Comparison of ENCODE assay signal across 23 cellular contexts in the genomic region with DNA sequence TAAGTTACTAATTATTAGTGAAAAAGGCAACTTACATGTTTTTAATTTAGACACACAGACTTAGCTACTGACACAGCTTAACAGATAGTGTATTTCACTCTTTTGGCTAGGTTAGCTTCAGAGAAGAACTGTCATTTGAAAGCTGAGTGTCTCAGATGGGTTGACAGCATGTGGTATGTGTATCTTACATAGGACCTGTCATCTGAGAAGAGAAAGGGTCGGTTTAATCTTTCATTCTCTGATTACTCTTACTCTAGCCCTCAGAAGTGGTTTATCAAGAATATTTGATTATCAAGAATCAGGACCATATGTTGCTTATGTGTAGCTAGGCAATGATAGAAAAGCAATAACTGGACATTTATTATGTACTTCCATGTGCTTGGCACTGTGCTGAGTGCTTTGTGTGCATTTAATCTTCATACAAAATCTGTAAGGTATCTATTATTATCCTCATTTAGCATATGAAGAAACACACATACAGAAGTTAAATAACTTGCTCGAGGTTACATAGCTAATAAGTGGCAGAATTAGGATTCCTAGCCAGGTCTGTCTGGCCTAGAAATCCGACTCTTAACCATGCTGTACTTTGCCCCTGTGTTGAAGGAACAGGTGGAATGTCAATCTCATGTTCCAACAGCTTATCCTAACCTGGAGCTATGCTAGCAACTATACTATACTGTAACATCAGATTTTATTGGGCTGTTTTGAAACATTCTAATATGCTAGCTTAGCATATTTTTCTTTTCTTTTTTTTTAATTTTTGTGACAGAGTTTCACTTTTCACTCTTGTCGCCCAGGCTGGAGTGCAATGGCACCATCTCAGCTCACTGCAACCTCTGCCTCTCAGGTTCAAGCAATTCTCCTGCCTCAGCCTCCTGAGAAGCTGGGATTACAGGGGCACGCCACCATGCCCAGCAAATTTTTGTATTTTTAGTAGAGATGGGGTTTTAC. TPM values are rescaled to one million over a fixed set of nuclear protein-coding genes. Genes with fewer than 3 reads are reported as not detected.
A peak's percentile ranks its signal among the peaks of the same experiment; 100 is the strongest.
DNase-seq lines count a peak whose midpoint lies in the region; ATAC-seq and TF ChIP-seq lines count a peak whose summit lies in the region.
"Had no signal": no experiment of that assay in that cellular context is flagged by ENCODE, and none has a peak within 500 bp of the region (broad histone marks: within the 10 kb centered on the region; RNA-seq: fewer than 3 reads in every experiment).

No MANE protein-coding gene starts in this region.

- H3F3A ChIP-seq in SK-N-SH (replicated peaks; ENCODE audit: insufficient read depth): peaks cover 20% of the 10 kb centered on the region

- H3K4me1 ChIP-seq in SK-N-SH (ENCODE audit: control insufficient read depth in 1 of 2, insufficient read depth in 2 of 2, low read depth in 1 of 2, low read length in 1 of 2): peaks cover 6 to 9% of the 10 kb centered on the region in 2 experiments; a peak in 3 of 4 replicates
- H3K4me1 ChIP-seq in right lobe of liver: peaks cover 0 to 30% (median 14%) of the 10 kb centered on the region in 4 donors
- H3K4me1 ChIP-seq in transverse colon: peaks cover 11 to 39% (median 20%) of the 10 kb centered on the region in 4 donors

- H3K27me3 ChIP-seq in SK-N-SH (ENCODE audit: insufficient read depth): no peaks in the 10 kb centered on the region
- no peaks in the 10 kb centered on the region for H3K27me3 ChIP-seq in right lobe of liver
- H3K27me3 ChIP-seq in transverse colon: no peaks in the 10 kb centered on the region
- H3K27me3 ChIP-seq: heart left ventricle had no signal

- TF ChIP-seq POLR2A in right lobe of liver (IDR thresholded peaks at IDR 0.05): no peak
- no peak for TF ChIP-seq POLR2A in transverse colon (IDR thresholded peaks at IDR 0.05)

- H3K9me3 ChIP-seq in SK-N-SH (no peaks in the 10 kb centered on the region), right lobe of liver (no peaks in the 10 kb centered on the region), transverse colon (no peaks in the 10 kb centered on the region)
- H3K9me3 ChIP-seq: heart left ventricle had no signal

- POLR2A ChIA-PET in SK-N-SH (lab: Yijun Ruan, JAX): interaction anchor here (1.0 kb wide), 1 partner anchor 28 kb away, joined by 3 read pairs; no protein-coding TSS in a partner anchor

- H3K4me3 Mint-ChIP-seq in activated T-cell treated with anti-CD3 and anti-CD28 coated beads, Interleukin-2, amount 50 U/mL, for 24 hours: no peak overlapping the region
- H3K4me3 Mint-ChIP-seq: activated CD8-positive, alpha-beta T cell treated with anti-CD3 and anti-CD28 coated beads for 36 hours; activated T-cell treated with anti-CD3 and anti-CD28 coated beads, Interleukin-2, amount 50 U/mL, for 4 hours; endodermal cell; naive thymus-derived CD4-positive, alpha-beta T cell; T-cell had no signal

- intact Hi-C loops in right lobe of liver (cut with DNase I) (no loop called here), transverse colon (cut with DNase I; ENCODE audit: low total_unique reads) (no loop called here), posterior vena cava (cut with DNase I) (no loop called here)

- H3K9me3 Mint-ChIP-seq in activated T-cell treated with anti-CD3 and anti-CD28 coated beads, Interleukin-2, amount 50 U/mL, for 24 hours: no peaks in the 10 kb centered on the region
- H3K9me3 Mint-ChIP-seq: activated CD8-positive, alpha-beta T cell treated with anti-CD3 and anti-CD28 coated beads for 36 hours; activated naive CD4-positive, alpha-beta T cell treated with anti-CD3 and anti-CD28 coated beads, Interleukin-2, amount 50 U/mL, for 72 hours; activated T-cell treated with anti-CD3 and anti-CD28 coated beads, Interleukin-2, amount 50 U/mL, for 4 hours; endodermal cell; naive thymus-derived CD4-positive, alpha-beta T cell; T-cell had no signal

- no peak overlapping the region for H2AFZ ChIP-seq in SK-N-SH (ENCODE audit: low read depth)

- in situ Hi-C loops in transverse colon (cut with MboI; ENCODE audit: low pct_ligation_motif_present in 1 of 4, low pct_unique_long_range_greater_than_20kb in 1 of 4, low sequenced_read_pairs in 3 of 4): no loop called here

- H3K27ac ChIP-seq in SK-N-SH (ENCODE audit: low read depth in 2 of 2, low read length in 1 of 2): peak overlapping the region; percentile 24 to 53; a peak in 3 of 4 replicates
- H3K27ac ChIP-seq in right lobe of liver: no peak overlapping the region
- peak overlapping the region; percentile 57 to 67 (median 65) for H3K27ac ChIP-seq in transverse colon
- H3K27ac ChIP-seq: HL-60 had no signal

- no peak overlapping the region for H3K9ac ChIP-seq in SK-N-SH

- H3K4me1 Mint-ChIP-seq in activated T-cell treated with anti-CD3 and anti-CD28 coated beads, Interleukin-2, amount 50 U/mL, for 24 hours (ENCODE audit: low read depth): peaks cover 34% of the 10 kb centered on the region

- no peak for DNase-seq in activated T-cell treated with anti-CD3 and anti-CD28 coated beads, Interleukin-2, amount 50 U/mL, for 24 hours
- DNase-seq in activated T-cell treated with anti-CD3 and anti-CD28 coated beads, Interleukin-2, amount 50 U/mL, for 48 hours: no peak
- DNase-seq in SK-N-SH: peak; percentile 69
- no peak for DNase-seq in right lobe of liver
- DNase-seq in transverse colon: no peak
- DNase-seq in NK-92 treated with Interleukin-12 subunit alpha and Interleukin-12 subunit beta, amount 100 ng/mL, for 24 hours (lab: John Stamatoyannopoulos, UW): no peak
- no peak for DNase-seq in posterior vena cava (ENCODE audit: low spot score)
- DNase-seq: activated CD8-positive, alpha-beta T cell treated with anti-CD3 and anti-CD28 coated beads for 36 hours; activated T-cell treated with anti-CD3 and anti-CD28 coated beads, Interleukin-2, amount 50 U/mL, for 4 hours; DMS53; endodermal cell; heart left ventricle; KBM-7; mammary epithelial cell; naive thymus-derived CD4-positive, alpha-beta T cell; NCI-H2029 treated with DMSO at 0.1 percent for 48 hours; stimulated activated CD4-positive, alpha-beta T cell treated with anti-CD3 and anti-CD28 coated beads, Interleukin-2, amount 100 ng/mL, for 24 hours; T-cell had no signal

- no peak overlapping the region for H3K4me3 ChIP-seq in SK-N-SH (ENCODE audit: low read depth in 2 of 2, low read length in 1 of 2)
- H3K4me3 ChIP-seq in right lobe of liver: no peak overlapping the region
- no peak overlapping the region for H3K4me3 ChIP-seq in transverse colon
- H3K4me3 ChIP-seq: GM12878, heart left ventricle had no signal

- H3K79me2 ChIP-seq in SK-N-SH (ENCODE audit: insufficient read depth): peaks cover 27% of the 10 kb centered on the region

- no peak overlapping the region for H3K4me2 ChIP-seq in SK-N-SH

- no peak for TF ChIP-seq CTCF in SK-N-SH (IDR thresholded peaks at IDR 0.05)
- TF ChIP-seq CTCF in right lobe of liver (IDR thresholded peaks at IDR 0.05): no peak
- no peak for TF ChIP-seq CTCF in transverse colon (IDR thresholded peaks at IDR 0.05)

- peak; percentile 59 to 90 (median 82) for ATAC-seq in right lobe of liver
- no peak for ATAC-seq in GM19452 (IDR thresholded peaks at IDR 0.05; ENCODE audit: unreplicated experiment)
- ATAC-seq: activated CD8-positive, alpha-beta T cell treated with anti-CD3 and anti-CD28 coated beads for 36 hours; activated T-cell treated with anti-CD3 and anti-CD28 coated beads, Interleukin-2, amount 50 U/mL, for 4 hours; GM12878; HCT116; naive thymus-derived CD4-positive, alpha-beta T cell; T-cell had no signal

- H3K36me3 ChIP-seq in SK-N-SH (replicated peaks in 1 of 2; ENCODE audit: control insufficient read depth in 1 of 2, insufficient read depth in 2 of 2, low read length in 1 of 2): peaks cover 7 to 51% of the 10 kb centered on the region in 2 experiments
- peaks cover 0 to 47% (median 30%) of the 10 kb centered on the region in 4 donors for H3K36me3 ChIP-seq in right lobe of liver
- H3K36me3 ChIP-seq in transverse colon: peaks cover 0 to 26% (median 12%) of the 10 kb centered on the region in 4 donors

- H3K27ac Mint-ChIP-seq in activated T-cell treated with anti-CD3 and anti-CD28 coated beads, Interleukin-2, amount 50 U/mL, for 24 hours: peak overlapping the region; percentile 57
- H3K27ac Mint-ChIP-seq: activated CD8-positive, alpha-beta T cell treated with anti-CD3 and anti-CD28 coated beads for 36 hours; endodermal cell had no signal

- no peaks in the 10 kb centered on the region for H3K9me2 ChIP-seq in SK-N-SH

- no peaks in the 10 kb centered on the region for H4K20me1 ChIP-seq in SK-N-SH (ENCODE audit: insufficient read depth)

- H3K36me3 Mint-ChIP-seq in activated T-cell treated with anti-CD3 and anti-CD28 coated beads, Interleukin-2, amount 50 U/mL, for 24 hours (ENCODE audit: low read depth): peaks cover 90% of the 10 kb centered on the region

- TF ChIP-seq EP300 in SK-N-SH (IDR thresholded peaks at IDR 0.05; ENCODE audit: borderline replicate concordance in 1 of 2, low read depth in 1 of 2, low read length in 1 of 2) (peak in 1 of 2 experiments; percentile 52; a peak in 1 of 4 replicates), transverse colon (IDR thresholded peaks at IDR 0.05; ENCODE audit: low read depth) (no peak)

- CTCF ChIA-PET in SK-N-SH (lab: Yijun Ruan, JAX): interaction anchor here (1.2 to 2.4 kb wide), 8 partner anchors 14 to 432 kb away, joined by 3 to 17 read pairs (median 3); no protein-coding TSS in a partner anchor

- TF ChIP-seq RAD21 in SK-N-SH (IDR thresholded peaks at IDR 0.05; ENCODE audit: low read length): peak; percentile 10; the same call in 1 of the 2 replicates

- 63% methylated on average over 5 of the region's 5 CpGs for WGBS in SK-N-SH (ENCODE audit: low lambda C conversion rate)
- 47% methylated on average over 5 of the region's 5 CpGs for WGBS in right lobe of liver (ENCODE audit: insufficient coverage, low coverage, low lambda C conversion rate, missing lambda C conversion rate)
- 64 to 73% methylated on average over 4 to 5 of the region's 5 CpGs for WGBS in transverse colon (ENCODE audit: low coverage in 1 of 2), 2 donors

- H3K27me3 Mint-ChIP-seq in activated T-cell treated with anti-CD3 and anti-CD28 coated beads, Interleukin-2, amount 50 U/mL, for 24 hours: no peaks in the 10 kb centered on the region
- H3K27me3 Mint-ChIP-seq: activated CD8-positive, alpha-beta T cell treated with anti-CD3 and anti-CD28 coated beads for 36 hours; naive thymus-derived CD4-positive, alpha-beta T cell; T-cell had no signal

RNA-seq across cellular contexts. Expression of a gene that starts 28.4 kb away (rescaled TPM):
- 23.7 and 32.6 TPM in 2 replicates for polyA plus RNA-seq in SK-N-SH (2012; rRNA removed)
- 23.3 and 30.1 TPM in 2 replicates for polyA plus RNA-seq in SK-N-SH (2012; cell fraction: cytosol; rRNA removed)
- polyA plus RNA-seq in SK-N-SH (2012; cell fraction: nucleus; rRNA removed): 63.1 and 81.3 TPM in 2 replicates
- 10 to 100 TPM; 50.2 to 85.4 (median 66.3) TPM for total RNA-seq in right lobe of liver
- total RNA-seq in transverse colon: 100 to 1,000 TPM; 148 to 449 (median 323) TPM
- 100 to 1,000 TPM; 140 to 142 TPM for total RNA-seq in posterior vena cava

RNA-seq across cellular contexts. Expression of a gene that starts 38.6 kb away (rescaled TPM):
- polyA plus RNA-seq in SK-N-SH (2012; rRNA removed): 0.12 and 0.31 TPM in 2 replicates
- 0.17 and 0.21 TPM in 2 replicates for polyA plus RNA-seq in SK-N-SH (2012; cell fraction: cytosol; rRNA removed)
- 0.11 and 0.74 TPM in 2 replicates for polyA plus RNA-seq in SK-N-SH (2012; cell fraction: nucleus; rRNA removed)
- total RNA-seq in right lobe of liver (1 to 10 TPM; 4.2 to 9.4 (median 8.4) TPM), transverse colon (10 to 100 TPM in 3 of 4 donors, 1 to 10 TPM in 1; 4.8 to 68.4 (median 38.1) TPM), posterior vena cava (10 to 100 TPM in 1 of 2 donors, 1 to 10 TPM in 1; 8.4 to 12.7 TPM)

Comparison
In these comparisons a context has a peak if more than half of its experiments do, and no peak if none do; other contexts are left out.
1. H3K27ac ChIP-seq: peak in SK-N-SH (2 of 2) and transverse colon (4 of 4); none in right lobe of liver (0 of 3).